8 cellular contexts compared by ENCODE assay signal in the genomic region with DNA sequence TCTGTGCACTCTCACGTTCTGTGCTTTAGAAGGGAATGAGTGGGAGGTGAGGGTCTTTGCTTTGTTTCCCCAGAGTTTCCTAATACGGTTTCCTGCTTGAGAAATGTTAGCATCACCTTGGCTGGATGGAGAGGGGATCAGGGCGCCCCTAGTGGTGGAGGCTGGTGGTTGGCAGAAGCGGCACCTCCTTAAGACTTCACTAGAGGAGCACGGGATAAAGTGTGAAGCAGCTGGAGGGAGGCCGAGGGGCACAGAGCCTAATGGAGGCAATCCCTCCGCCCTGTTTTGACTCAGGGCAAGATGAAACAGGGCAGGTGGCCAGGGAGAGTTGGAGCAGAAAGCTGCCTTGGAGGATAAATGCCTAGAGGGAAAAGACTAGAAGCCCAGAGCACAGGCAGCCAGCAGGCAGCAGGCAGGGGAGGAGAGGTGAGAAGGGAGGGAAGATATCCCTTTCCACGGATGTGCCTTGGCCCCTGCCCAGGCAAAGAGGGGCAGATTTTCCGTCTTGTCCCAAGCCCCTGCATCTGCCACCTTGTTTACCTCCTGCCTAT. TPM values are rescaled to one million over a fixed set of nuclear protein-coding genes. Genes with fewer than 3 reads are reported as not detected.
DNase-seq lines count a peak whose midpoint lies in the region; ATAC-seq and TF ChIP-seq lines count a peak whose summit lies in the region.

No MANE protein-coding gene starts in this region.

- H3K4me1 ChIP-seq in PC-9 (replicated peaks; ENCODE audit: insufficient read depth) (no peaks in the 10 kb centered on the region), foreskin keratinocyte (no peaks in the 10 kb centered on the region)

- H3K4me2 ChIP-seq in PC-9, result no peak overlapping the region

- BruUV-seq in PC-9 (replicated peaks; lab: Mats Ljungman, UMichigan), result no TSS peak

- no peaks in the 10 kb centered on the region for H3F3A ChIP-seq in PC-9 (ENCODE audit: insufficient read depth, low read depth)

- H3K9me3 Mint-ChIP-seq in progenitor cell of endocrine pancreas (ENCODE audit: low read depth), result no peaks in the 10 kb centered on the region

- CTCF ChIA-PET in PC-9 (lab: Charles Lee), result interaction anchor here (0.6 kb wide), 1 partner anchor 14 kb away, joined by 3 read pairs; no protein-coding TSS in a partner anchor

- no peaks in the 10 kb centered on the region for H3K36me3 ChIP-seq in PC-9 (ENCODE audit: low read depth)

- peaks cover 16% of the 10 kb centered on the region for H3K27me3 ChIP-seq in PC-9 (ENCODE audit: insufficient read depth, low read depth)
- peaks cover 51% of the 10 kb centered on the region for H3K27me3 ChIP-seq in foreskin keratinocyte

- ATAC-seq in GM21619 (IDR thresholded peaks at IDR 0.05; ENCODE audit: unreplicated experiment), result peak; percentile 56
- peak; percentile 77 for ATAC-seq in foreskin keratinocyte
- no peak for ATAC-seq in HG03469 (IDR thresholded peaks at IDR 0.05; ENCODE audit: unreplicated experiment)

- H3K79me2 ChIP-seq in PC-9 (ENCODE audit: low read depth), result no peaks in the 10 kb centered on the region

- DNase-seq in AML-193 (lab: John Stamatoyannopoulos, UW), result peak; percentile 30 to 46
- peak in 1 of 2 experiments; percentile 53 for DNase-seq in PC-9
- DNase-seq in activated T-helper 1 cell treated with anti-CD3 and anti-CD28 coated beads, Interleukin-2, amount 50 U/mL, for 16 hours (ENCODE audit: low read depth in 1 of 2, low spot score in 1 of 2), result peak; percentile 58 to 67
- DNase-seq in foreskin keratinocyte, result peak in 1 of 2 donors; percentile 32
- peak; percentile 66 for DNase-seq in progenitor cell of endocrine pancreas (ENCODE audit: low spot score, unreplicated experiment)
- no peak for DNase-seq in NCI-H2029 (lab: John Stamatoyannopoulos, UW)

- H3K27ac ChIP-seq in PC-9 (no peak overlapping the region), foreskin keratinocyte (no peak overlapping the region)

- no peaks in the 10 kb centered on the region for H3K9me2 ChIP-seq in PC-9 (ENCODE audit: insufficient read depth)

- peaks cover 81% of the 10 kb centered on the region for H3K27me3 Mint-ChIP-seq in progenitor cell of endocrine pancreas

- TF ChIP-seq CTCF in PC-9 (conservative IDR thresholded peaks at IDR 0.05) (peak; percentile 81), foreskin keratinocyte (conservative IDR thresholded peaks at IDR 0.05) (peak; percentile 85), progenitor cell of endocrine pancreas (IDR thresholded peaks at IDR 0.05; ENCODE audit: unreplicated experiment) (peak; percentile 92)

- intact Hi-C loops in PC-9 (cut with micrococcal nuclease; ENCODE audit: unreplicated experiment), result no loop called here

- POLR2A ChIA-PET in PC-9 (lab: Charles Lee; ENCODE audit: unreplicated experiment), result no interaction called here

- H3K9me3 ChIP-seq in PC-9 (ENCODE audit: insufficient read depth, low read depth), result no peaks in the 10 kb centered on the region

- peaks cover 4% of the 10 kb centered on the region for H3K4me1 Mint-ChIP-seq in progenitor cell of endocrine pancreas (ENCODE audit: low read depth)

- H3K27ac Mint-ChIP-seq in progenitor cell of endocrine pancreas, result no peak overlapping the region

- no peaks in the 10 kb centered on the region for H3K36me3 Mint-ChIP-seq in progenitor cell of endocrine pancreas (ENCODE audit: insufficient read depth)

- no peak overlapping the region for H2AFZ ChIP-seq in PC-9

- H3K4me3 Mint-ChIP-seq in progenitor cell of endocrine pancreas (ENCODE audit: low read depth), result no peak overlapping the region

- no peak overlapping the region for H3K4me3 ChIP-seq in PC-9

- H4K20me1 ChIP-seq in PC-9 (ENCODE audit: insufficient read depth), result no peaks in the 10 kb centered on the region

RNA-seq across cellular contexts. Expression of gene BTRC, which starts 56.0 kb away (rescaled TPM):
- total RNA-seq in PC-9 (2021) (14.1 and 15.6 TPM in 2 replicates), foreskin keratinocyte (9.8 and 12.6 TPM in 2 replicates), progenitor cell of endocrine pancreas (43.5 and 46.5 TPM in 2 replicates)
- 4.2 and 4.6 TPM in 2 replicates for polyA plus RNA-seq in foreskin keratinocyte
